In the genomic region with DNA sequence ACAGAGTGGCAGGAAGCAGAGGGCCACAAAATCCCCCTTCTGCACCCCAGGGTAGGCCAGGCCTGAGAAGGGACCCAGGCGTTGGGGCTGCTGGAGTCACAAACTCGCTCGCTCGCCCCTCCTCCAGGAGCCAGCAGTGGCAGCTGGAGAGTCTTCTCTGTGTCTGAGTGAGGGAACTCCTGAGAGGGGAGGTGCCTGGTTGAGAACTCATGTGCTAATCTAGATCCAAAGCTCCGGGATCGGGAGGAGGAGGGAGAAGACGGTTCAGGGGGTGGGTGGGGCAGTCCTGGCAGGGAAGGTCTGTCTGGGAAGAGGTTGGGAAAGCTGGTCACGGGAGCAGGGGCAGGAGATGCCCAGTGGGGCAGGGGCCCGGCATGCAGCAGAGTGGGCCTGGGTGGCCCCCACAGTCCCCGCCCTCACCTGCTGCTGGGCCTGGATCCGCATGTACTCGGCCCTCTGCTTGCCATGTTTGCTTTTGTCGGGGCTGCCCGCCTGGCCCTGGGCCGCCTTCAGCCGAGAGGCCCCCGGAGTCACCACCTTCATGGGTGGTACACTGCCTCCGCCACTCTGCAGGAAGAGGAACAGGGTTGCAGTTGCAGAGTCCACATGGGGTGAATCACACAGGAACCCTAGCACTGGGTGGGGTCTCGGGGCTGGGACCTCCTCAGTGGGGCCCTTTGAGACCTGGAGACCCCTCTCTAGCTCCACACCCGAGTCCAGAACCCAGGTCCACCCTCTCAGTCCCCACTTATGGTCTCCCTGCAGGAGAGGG, we compare ENCODE assay signal across 23 cellular contexts.
"Had no signal": no experiment of that assay in that cellular context is flagged by ENCODE, and none has a peak within 500 bp of the region (broad histone marks: within the 10 kb centered on the region; RNA-seq: fewer than 3 reads in every experiment).

No MANE protein-coding gene starts in this region.

- ATAC-seq: effector memory CD8-positive, alpha-beta T cell; gastrocnemius medialis; naive thymus-derived CD8-positive, alpha-beta T cell; upper lobe of right lung had no signal

- H3K9me3 ChIP-seq: adrenal gland, ascending aorta, esophagus squamous epithelium, gastrocnemius medialis, left ventricle myocardium inferior, ovary, prostate gland, thyroid gland, upper lobe of right lung had no signal

- H3K27me3 ChIP-seq: adrenal gland, ascending aorta, brain microvascular endothelial cell, dorsolateral prefrontal cortex, neural progenitor cell, ovary, thyroid gland had no signal

- H3K4me1 Mint-ChIP-seq: activated naive CD4-positive, alpha-beta T cell treated with anti-CD3 and anti-CD28 coated beads, Interleukin-2, amount 50 U/mL, for 24 hours; mesothelial cell of epicardium; naive thymus-derived CD8-positive, alpha-beta T cell; neural progenitor cell had no signal

- DNase-seq: activated gamma-delta T cell treated with Interleukin-2 at 50 U/mL for 16 hours; activated T-cell treated with anti-CD3 and anti-CD28 coated beads, Interleukin-2, amount 50 U/mL, for 1 hour; adrenal gland; brain microvascular endothelial cell; caudate nucleus; dorsolateral prefrontal cortex; effector memory CD8-positive, alpha-beta T cell; esophagus squamous epithelium; gastrocnemius medialis; hippocampal formation; kidney glomerular epithelial cell; left ventricle myocardium inferior; mammary epithelial cell; ovary; thyroid gland; upper lobe of right lung had no signal

- H3K4me1 ChIP-seq: adrenal gland, ascending aorta, esophagus squamous epithelium, gastrocnemius medialis, left ventricle myocardium inferior, neural progenitor cell, prostate gland, thyroid gland, upper lobe of right lung had no signal

- H3K4me3 Mint-ChIP-seq: activated naive CD4-positive, alpha-beta T cell treated with anti-CD3 and anti-CD28 coated beads, Interleukin-2, amount 50 U/mL, for 24 hours; effector memory CD8-positive, alpha-beta T cell; mesothelial cell of epicardium; naive thymus-derived CD8-positive, alpha-beta T cell; neural progenitor cell; stimulated activated naive CD8-positive, alpha-beta T cell treated with anti-CD3 and anti-CD28 coated beads, Interleukin-15, Interleukin-2, amounts not matched to agents 100 ng/mL and 50 ng/mL, for 24 hours had no signal

- H3K36me3 Mint-ChIP-seq: activated naive CD4-positive, alpha-beta T cell treated with anti-CD3 and anti-CD28 coated beads, Interleukin-2, amount 50 U/mL, for 24 hours; naive thymus-derived CD8-positive, alpha-beta T cell had no signal

- H3K9me3 Mint-ChIP-seq: activated naive CD4-positive, alpha-beta T cell treated with anti-CD3 and anti-CD28 coated beads, Interleukin-2, amount 50 U/mL, for 24 hours; effector memory CD8-positive, alpha-beta T cell; mesothelial cell of epicardium; naive thymus-derived CD8-positive, alpha-beta T cell; neural progenitor cell; stimulated activated naive CD8-positive, alpha-beta T cell treated with anti-CD3 and anti-CD28 coated beads, Interleukin-15, Interleukin-2, amounts not matched to agents 100 ng/mL and 50 ng/mL, for 24 hours had no signal

- H3K4me3 ChIP-seq: adrenal gland, ascending aorta, dorsolateral prefrontal cortex, esophagus squamous epithelium, gastrocnemius medialis, left ventricle myocardium inferior, neural progenitor cell, ovary, prostate gland, thyroid gland, upper lobe of right lung had no signal

- H3K36me3 ChIP-seq: adrenal gland, ascending aorta, brain microvascular endothelial cell, esophagus squamous epithelium, gastrocnemius medialis, left ventricle myocardium inferior, neural progenitor cell, ovary, prostate gland, thyroid gland, upper lobe of right lung had no signal

- H3K27ac Mint-ChIP-seq: activated naive CD4-positive, alpha-beta T cell treated with anti-CD3 and anti-CD28 coated beads, Interleukin-2, amount 50 U/mL, for 24 hours; effector memory CD8-positive, alpha-beta T cell; mesothelial cell of epicardium; neural progenitor cell; stimulated activated naive CD8-positive, alpha-beta T cell treated with anti-CD3 and anti-CD28 coated beads, Interleukin-15, Interleukin-2, amounts not matched to agents 100 ng/mL and 50 ng/mL, for 24 hours had no signal

- H3K9ac ChIP-seq: neural progenitor cell had no signal

- H3K27me3 Mint-ChIP-seq: activated naive CD4-positive, alpha-beta T cell treated with anti-CD3 and anti-CD28 coated beads, Interleukin-2, amount 50 U/mL, for 24 hours had no signal

- H3K27ac ChIP-seq: adrenal gland, ascending aorta, brain microvascular endothelial cell, esophagus squamous epithelium, gastrocnemius medialis, left ventricle myocardium inferior, neural progenitor cell, ovary, prostate gland, thyroid gland, upper lobe of right lung had no signal
